ENCODE assay signal across 16 cellular contexts in the genomic region with DNA sequence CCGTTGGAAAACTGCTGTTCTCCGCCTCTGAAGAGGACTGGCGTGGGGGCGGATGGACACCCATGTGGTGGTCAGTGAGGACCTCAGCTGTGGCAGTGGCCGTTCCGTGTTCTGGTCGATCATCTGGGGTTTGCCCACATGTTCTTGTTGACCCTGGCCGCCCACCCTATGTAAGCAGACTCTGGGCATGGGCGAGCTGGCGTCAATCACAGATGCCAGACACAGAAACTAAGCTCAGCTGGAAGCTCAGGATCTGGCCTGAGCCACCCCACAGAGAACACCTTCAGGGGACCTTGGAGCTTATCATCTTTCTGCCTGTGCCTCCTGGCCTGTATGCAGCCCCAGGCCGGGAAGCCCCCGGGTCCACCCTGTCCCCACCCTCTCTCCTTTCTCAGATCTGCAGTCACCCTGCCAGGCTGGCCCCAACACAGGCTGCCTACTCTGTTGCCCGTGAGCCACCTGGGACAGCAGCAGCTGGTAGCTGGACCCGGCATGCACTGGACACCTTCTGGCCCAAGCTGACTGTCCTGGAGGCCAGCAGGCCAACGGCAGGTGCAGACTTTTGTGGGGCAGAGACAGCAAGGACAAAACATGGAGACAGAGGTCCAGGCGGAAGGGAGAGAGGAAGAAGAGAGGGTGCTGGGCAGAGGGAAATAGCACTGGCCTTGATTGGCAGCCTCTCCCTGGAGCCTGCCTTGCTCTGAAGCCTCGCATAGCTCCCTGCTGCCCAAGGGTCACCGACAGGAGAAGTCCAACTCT.
A peak's percentile ranks its signal among the peaks of the same experiment; 100 is the strongest.
DNase-seq lines count a peak whose midpoint lies in the region; ATAC-seq and TF ChIP-seq lines count a peak whose summit lies in the region.
"Had no signal": no experiment of that assay in that cellular context is flagged by ENCODE, and none has a peak within 500 bp of the region (broad histone marks: within the 10 kb centered on the region; RNA-seq: fewer than 3 reads in every experiment).

No MANE protein-coding gene starts in this region.

- peak overlapping the region; percentile 82 for H3K14ac ChIP-seq in neuronal stem cell (ENCODE audit: low read length)

- H3K4me2 ChIP-seq in neuronal stem cell (ENCODE audit: insufficient read depth, low read length, poor library complexity, severe bottlenecking), result no peak overlapping the region
- H3K4me2 ChIP-seq in neural progenitor cell, result no peak overlapping the region

- ATAC-seq in Right ventricle myocardium inferior, result peak; percentile 30
- ATAC-seq in upper lobe of right lung, result no peak

- intact Hi-C loops in Right ventricle myocardium inferior (cut with DNase I), result no loop called here
- intact Hi-C loops in upper lobe of right lung (cut with DNase I), result no loop called here

- H3K27me3 ChIP-seq in right atrium auricular region (no peaks in the 10 kb centered on the region), neuronal stem cell (ENCODE audit: control insufficient read depth in 3 of 3, insufficient read depth in 3 of 3, low read depth in 1 of 3, low read length in 3 of 3) (no peaks in the 10 kb centered on the region), upper lobe of right lung (no peaks in the 10 kb centered on the region), neural progenitor cell (no peaks in the 10 kb centered on the region)

- TF ChIP-seq CTCF in right atrium auricular region (IDR thresholded peaks at IDR 0.05) (no peak), coronary artery (IDR thresholded peaks at IDR 0.05) (no peak), upper lobe of right lung (IDR thresholded peaks at IDR 0.05) (no peak), neural progenitor cell (IDR thresholded peaks at IDR 0.05) (no peak)

- no peak overlapping the region for H3K27ac Mint-ChIP-seq in neural progenitor cell

- H3K36me3 Mint-ChIP-seq in neural progenitor cell, result peaks cover 36% of the 10 kb centered on the region

- H3K4me1 Mint-ChIP-seq in neural progenitor cell, result no peaks in the 10 kb centered on the region

- H4K20me1 ChIP-seq in neural progenitor cell (ENCODE audit: low read depth), result peaks cover 16% of the 10 kb centered on the region

- peaks cover 19% of the 10 kb centered on the region for H3K79me2 ChIP-seq in neural progenitor cell (ENCODE audit: low read depth)

- H2AK5ac ChIP-seq in neuronal stem cell (ENCODE audit: low read depth, low read length), result no peak overlapping the region

- peaks cover 2% of the 10 kb centered on the region for H3K27me3 Mint-ChIP-seq in neural progenitor cell (ENCODE audit: insufficient read depth, low read depth)

- no peak overlapping the region for H4K8ac ChIP-seq in neuronal stem cell (ENCODE audit: low read depth, low read length)

- no peaks in the 10 kb centered on the region for H3K36me3 ChIP-seq in right atrium auricular region
- H3K36me3 ChIP-seq in neuronal stem cell (replicated peaks in 1 of 2; ENCODE audit: control insufficient read depth in 2 of 2, insufficient read depth in 2 of 2, low read length in 2 of 2), result peaks cover 34 to 79% of the 10 kb centered on the region in 2 donors
- H3K36me3 ChIP-seq in upper lobe of right lung, result no peaks in the 10 kb centered on the region
- peaks cover 3% of the 10 kb centered on the region for H3K36me3 ChIP-seq in neural progenitor cell

- H2AFZ ChIP-seq in neuronal stem cell (ENCODE audit: low read length) (no peak overlapping the region), neural progenitor cell (replicated peaks) (no peak overlapping the region)

- H3F3A ChIP-seq in neural progenitor cell (ENCODE audit: low read depth), result no peaks in the 10 kb centered on the region

- H2BK15ac ChIP-seq in neuronal stem cell (ENCODE audit: low read length), result no peak overlapping the region

- no peak overlapping the region for H2BK12ac ChIP-seq in neuronal stem cell (ENCODE audit: low read length)

- H3K4me1 ChIP-seq in right atrium auricular region, result no peaks in the 10 kb centered on the region
- no peaks in the 10 kb centered on the region for H3K4me1 ChIP-seq in neuronal stem cell (ENCODE audit: control insufficient read depth in 2 of 2, insufficient read depth in 1 of 2, low read depth in 1 of 2, low read length in 2 of 2)
- no peaks in the 10 kb centered on the region for H3K4me1 ChIP-seq in upper lobe of right lung
- H3K4me1 ChIP-seq in neural progenitor cell, result no peaks in the 10 kb centered on the region

- H2BK120ac ChIP-seq in neuronal stem cell (ENCODE audit: low read depth, low read length), result no peak overlapping the region

- H3K27ac ChIP-seq in right atrium auricular region (no peak overlapping the region), coronary artery (no peak overlapping the region), neuronal stem cell (replicated peaks; ENCODE audit: low read length) (no peak overlapping the region), upper lobe of right lung (no peak overlapping the region), neural progenitor cell (no peak overlapping the region)
- H3K27ac ChIP-seq: C4-2B had no signal

- H3K9me3 Mint-ChIP-seq in neural progenitor cell, result peaks cover 9% of the 10 kb centered on the region

- H3K4ac ChIP-seq in neuronal stem cell (ENCODE audit: low read length), result no peak overlapping the region

- no peak overlapping the region for H3K4me3 Mint-ChIP-seq in neural progenitor cell

- no peak for DNase-seq in Right ventricle myocardium inferior (ENCODE audit: missing footprints)
- no peak for DNase-seq in right atrium auricular region (ENCODE audit: low spot score)
- DNase-seq in coronary artery (ENCODE audit: low spot score), result peak; percentile 60
- DNase-seq in neuronal stem cell (ENCODE audit: low spot score), result no peak
- DNase-seq in upper lobe of right lung, result peak; percentile 52
- no peak for DNase-seq in neural progenitor cell (ENCODE audit: low spot score)
- DNase-seq in stimulated activated CD4-positive, alpha-beta T cell treated with anti-CD3 and anti-CD28 coated beads, Interleukin-12 subunit alpha, Interleukin-12 subunit beta, amount 100 ng/mL, for 4 hours, result no peak
- DNase-seq in NCI-H524 treated with DMSO at 0.1 percent for 48 hours (lab: John Stamatoyannopoulos, UW), result no peak
- DNase-seq: COR-L47, HCEC 1CT, MV-4-11, NCI-H1417 treated with DMSO at 0.1 percent for 48 hours, NCI-H2029 treated with DMSO at 0.1 percent for 48 hours, NCI-H526, OCI-M1 had no signal

- H3K4me3 ChIP-seq in right atrium auricular region (no peak overlapping the region), coronary artery (no peak overlapping the region), neuronal stem cell (ENCODE audit: low read length in 2 of 2) (no peak overlapping the region), upper lobe of right lung (no peak overlapping the region), neural progenitor cell (no peak overlapping the region)

- H3K18ac ChIP-seq in neuronal stem cell (ENCODE audit: low read length), result no peak overlapping the region

- H3K9me3 ChIP-seq in right atrium auricular region (no peaks in the 10 kb centered on the region), neuronal stem cell (replicated peaks in 1 of 2; ENCODE audit: control insufficient read depth in 2 of 2, insufficient read depth in 1 of 2, low read depth in 1 of 2, low read length in 2 of 2) (peaks cover 3 to 6% of the 10 kb centered on the region in 2 donors), upper lobe of right lung (no peaks in the 10 kb centered on the region), neural progenitor cell (ENCODE audit: low read depth) (no peaks in the 10 kb centered on the region)

- H3K23ac ChIP-seq in neuronal stem cell (ENCODE audit: low read depth, low read length, poor library complexity), result peak overlapping the region; percentile 65

- H3K9ac ChIP-seq in neuronal stem cell (ENCODE audit: low read depth, low read length, poor library complexity), result peak overlapping the region; percentile 12
- H3K9ac ChIP-seq in neural progenitor cell, result no peak overlapping the region

- H2BK5ac ChIP-seq in neuronal stem cell (ENCODE audit: low read length), result no peak overlapping the region

- no peak overlapping the region for H4K91ac ChIP-seq in neuronal stem cell (ENCODE audit: low read depth, low read length, poor library complexity)

- no CpG with 5 or more reads among the region's 18 CpGs for WGBS in neuronal stem cell (ENCODE audit: extremely low coverage in 2 of 2, insufficient read length in 2 of 2, insufficient replicate concordance in 1 of 2), 2 donors

- peaks cover 23% of the 10 kb centered on the region for H3K79me1 ChIP-seq in neuronal stem cell (ENCODE audit: low read depth, low read length)

Comparison
In these comparisons a context has a peak if more than half of its experiments do, and no peak if none do; other contexts are left out.
1. DNase-seq: peak in coronary artery (single experiment) and upper lobe of right lung (single experiment); none in Right ventricle myocardium inferior (single experiment), right atrium auricular region (single experiment), neuronal stem cell (single experiment), neural progenitor cell (single experiment), stimulated activated CD4-positive, alpha-beta T cell treated with anti-CD3 and anti-CD28 coated beads, Interleukin-12 subunit alpha, Interleukin-12 subunit beta, amount 100 ng/mL, for 4 hours (single experiment) and NCI-H524 treated with DMSO at 0.1 percent for 48 hours (single experiment).